13 cellular contexts compared by ENCODE assay signal in the genomic region with DNA sequence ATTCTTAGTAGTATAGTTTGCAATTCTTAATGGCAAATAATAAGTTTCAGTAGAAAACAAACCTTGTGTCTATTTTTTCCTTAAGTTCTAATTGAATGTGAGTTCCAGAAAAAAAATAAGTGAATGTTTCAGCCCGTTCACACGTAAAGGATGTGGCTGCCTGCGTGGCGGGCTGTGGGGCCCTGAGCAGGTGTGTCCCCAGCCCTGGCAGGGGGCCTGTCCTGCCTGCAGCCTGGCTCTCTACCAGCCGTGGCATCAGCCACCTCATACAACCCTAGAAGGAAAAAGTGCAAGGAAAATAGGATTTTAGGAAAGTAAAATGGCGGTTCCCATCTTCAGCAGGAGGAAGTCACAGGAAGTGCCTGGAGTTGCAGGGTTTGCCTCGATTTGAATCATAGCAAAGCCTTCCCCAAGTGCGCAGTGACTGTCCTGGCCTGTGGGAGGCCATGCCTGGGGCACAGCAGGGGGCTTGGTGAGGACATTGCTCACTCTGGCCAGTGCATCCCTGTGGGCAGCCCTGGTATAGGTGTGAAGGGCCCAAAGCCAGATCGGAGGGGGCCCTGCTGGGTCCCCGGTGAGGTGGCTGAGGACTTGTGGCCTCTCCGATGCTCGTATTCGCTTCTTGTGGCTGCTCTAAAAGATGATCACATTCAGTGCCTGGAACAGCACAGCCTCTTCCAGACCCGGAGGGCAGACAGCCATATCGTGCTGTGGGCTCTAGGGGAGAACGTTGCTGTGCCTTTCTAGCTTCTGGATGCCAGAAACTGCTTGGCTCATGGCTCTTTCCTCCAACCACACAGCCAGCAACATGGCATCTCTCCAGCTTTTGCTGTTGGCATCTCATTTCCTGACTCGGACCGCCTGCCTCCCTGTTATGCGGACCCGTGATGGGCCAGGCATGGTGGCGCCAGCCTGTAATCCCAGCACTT. TPM values are rescaled to one million over a fixed set of nuclear protein-coding genes. Genes with fewer than 3 reads are reported as not detected.
DNase-seq lines count a peak whose midpoint lies in the region; ATAC-seq, FAIRE-seq and TF ChIP-seq lines count a peak whose summit lies in the region.
"Had no signal": no experiment of that assay in that cellular context is flagged by ENCODE, and none has a peak within 500 bp of the region (broad histone marks: within the 10 kb centered on the region; RNA-seq: fewer than 3 reads in every experiment).

No MANE protein-coding gene starts in this region.

- intact Hi-C loops in activated naive CD4-positive, alpha-beta T cell treated with anti-CD3 and anti-CD28 coated beads for 36 hours (cut with micrococcal nuclease): no loop called here

- FAIRE-seq in RCC 7860 (lab: Jason Lieb, UNC): no peak
- FAIRE-seq: GM12892 had no signal

- H3K4me1 Mint-ChIP-seq in activated naive CD4-positive, alpha-beta T cell treated with anti-CD3 and anti-CD28 coated beads for 36 hours (ENCODE audit: low read depth): no peaks in the 10 kb centered on the region
- H3K4me1 Mint-ChIP-seq in endothelial cell (ENCODE audit: unreplicated experiment): no peaks in the 10 kb centered on the region

- CTCF ChIA-PET in activated naive CD4-positive, alpha-beta T cell treated with anti-CD3 and anti-CD28 coated beads for 36 hours (lab: Charles Lee): no interaction called here

- DNase-seq in activated naive CD4-positive, alpha-beta T cell treated with anti-CD3 and anti-CD28 coated beads, Interleukin-2, amount 50 U/mL, for 72 hours (ENCODE audit: low spot score in 2 of 2): no peak
- DNase-seq in activated naive CD4-positive, alpha-beta T cell treated with anti-CD3 and anti-CD28 coated beads for 36 hours: no peak
- DNase-seq in RCC 7860 (ENCODE audit: low spot score) (peak; percentile 4), endothelial cell (ENCODE audit: low spot score) (no peak), substantia nigra (lab: John Stamatoyannopoulos, UW) (peak in 16 of 49 donors; percentile 9 to 77 (median 26))
- DNase-seq: activated CD4-positive, alpha-beta T cell treated with anti-CD3 and anti-CD28 coated beads for 48 hours; islet precursor cell; NCI-H1436 treated with DMSO at 0.1 percent for 48 hours had no signal

- no peak overlapping the region for H3K4me3 Mint-ChIP-seq in activated naive CD4-positive, alpha-beta T cell treated with anti-CD3 and anti-CD28 coated beads for 36 hours
- H3K4me3 Mint-ChIP-seq in endothelial cell (ENCODE audit: unreplicated experiment): peak overlapping the region; percentile 80

- no peak for TF ChIP-seq CTCF in endothelial cell (IDR thresholded peaks at IDR 0.05; ENCODE audit: unreplicated experiment)

- no peaks in the 10 kb centered on the region for H3K27me3 Mint-ChIP-seq in activated naive CD4-positive, alpha-beta T cell treated with anti-CD3 and anti-CD28 coated beads for 36 hours (ENCODE audit: low read depth)
- H3K27me3 Mint-ChIP-seq in endothelial cell (ENCODE audit: unreplicated experiment): peaks cover 7% of the 10 kb centered on the region

- ATAC-seq in activated naive CD4-positive, alpha-beta T cell treated with anti-CD3 and anti-CD28 coated beads, Interleukin-2, amount 50 U/mL, for 72 hours: peak in 1 of 2 donors; percentile 35
- no peak for ATAC-seq in GM18909 (IDR thresholded peaks at IDR 0.05; ENCODE audit: poor library complexity, unreplicated experiment)
- ATAC-seq in HG03439 (IDR thresholded peaks at IDR 0.05; ENCODE audit: unreplicated experiment): no peak
- no peak for ATAC-seq in GM18519 (IDR thresholded peaks at IDR 0.05; ENCODE audit: low FRiP score, unreplicated experiment)

- H3K27ac ChIP-seq in substantia nigra (ENCODE audit: low read depth, low read length, poor library complexity, severe bottlenecking): peak overlapping the region; percentile 7
- H3K27ac ChIP-seq: parathyroid adenoma had no signal

- H3K36me3 Mint-ChIP-seq in activated naive CD4-positive, alpha-beta T cell treated with anti-CD3 and anti-CD28 coated beads, Interleukin-2, amount 50 U/mL, for 72 hours: peaks cover 2% of the 10 kb centered on the region in 2 donors
- peaks cover 11% of the 10 kb centered on the region for H3K36me3 Mint-ChIP-seq in activated naive CD4-positive, alpha-beta T cell treated with anti-CD3 and anti-CD28 coated beads for 36 hours (ENCODE audit: low read depth)
- peaks cover 23% of the 10 kb centered on the region for H3K36me3 Mint-ChIP-seq in endothelial cell (ENCODE audit: low read depth, unreplicated experiment)

- H3K27ac Mint-ChIP-seq in activated naive CD4-positive, alpha-beta T cell treated with anti-CD3 and anti-CD28 coated beads, Interleukin-2, amount 50 U/mL, for 72 hours: peak overlapping the region; percentile 8 to 65
- no peak overlapping the region for H3K27ac Mint-ChIP-seq in activated naive CD4-positive, alpha-beta T cell treated with anti-CD3 and anti-CD28 coated beads for 36 hours
- H3K27ac Mint-ChIP-seq in endothelial cell (ENCODE audit: unreplicated experiment): no peak overlapping the region

- no peaks in the 10 kb centered on the region for H3K9me3 Mint-ChIP-seq in activated naive CD4-positive, alpha-beta T cell treated with anti-CD3 and anti-CD28 coated beads, Interleukin-2, amount 50 U/mL, for 72 hours
- no peaks in the 10 kb centered on the region for H3K9me3 Mint-ChIP-seq in activated naive CD4-positive, alpha-beta T cell treated with anti-CD3 and anti-CD28 coated beads for 36 hours
- H3K9me3 Mint-ChIP-seq in endothelial cell (ENCODE audit: unreplicated experiment): no peaks in the 10 kb centered on the region

RNA-seq across cellular contexts. Expression of a gene that starts 12.6 kb away (rescaled TPM):
- total RNA-seq in activated naive CD4-positive, alpha-beta T cell treated with anti-CD3 and anti-CD28 coated beads, Interleukin-2, amount 50 U/mL, for 72 hours: 10 to 100 TPM; 85.5 to 92.9 TPM
- 10 to 100 TPM; 88.0 to 93.8 TPM for total RNA-seq in activated naive CD4-positive, alpha-beta T cell treated with anti-CD3 and anti-CD28 coated beads for 36 hours
- total RNA-seq in endothelial cell (ENCODE audit: unreplicated experiment): 42.3 TPM

RNA-seq across cellular contexts. Expression of a gene that starts 27.8 kb away (rescaled TPM):
- 10 to 100 TPM; 36.9 to 41.6 TPM for total RNA-seq in activated naive CD4-positive, alpha-beta T cell treated with anti-CD3 and anti-CD28 coated beads, Interleukin-2, amount 50 U/mL, for 72 hours
- total RNA-seq in activated naive CD4-positive, alpha-beta T cell treated with anti-CD3 and anti-CD28 coated beads for 36 hours: 10 to 100 TPM; 41.0 to 43.8 TPM
- total RNA-seq in endothelial cell (ENCODE audit: unreplicated experiment): 19.9 TPM

RNA-seq across cellular contexts. Expression of a gene that starts 36.6 kb away (rescaled TPM):
- 100 to 1,000 TPM; 103 to 107 TPM for total RNA-seq in activated naive CD4-positive, alpha-beta T cell treated with anti-CD3 and anti-CD28 coated beads, Interleukin-2, amount 50 U/mL, for 72 hours
- total RNA-seq in activated naive CD4-positive, alpha-beta T cell treated with anti-CD3 and anti-CD28 coated beads for 36 hours: 10 to 100 TPM; 71.5 to 82.5 TPM
- total RNA-seq in endothelial cell (ENCODE audit: unreplicated experiment): 124 TPM

RNA-seq across cellular contexts. Expression of a gene that starts 37.1 kb away (rescaled TPM):
- total RNA-seq in activated naive CD4-positive, alpha-beta T cell treated with anti-CD3 and anti-CD28 coated beads, Interleukin-2, amount 50 U/mL, for 72 hours: 10 to 100 TPM; 42.2 to 45.8 TPM
- total RNA-seq in activated naive CD4-positive, alpha-beta T cell treated with anti-CD3 and anti-CD28 coated beads for 36 hours: 10 to 100 TPM; 36.4 to 38.8 TPM
- total RNA-seq in endothelial cell (ENCODE audit: unreplicated experiment): 42.5 TPM

Comparison
In these comparisons a context has a peak if more than half of its experiments do, and no peak if none do; other contexts are left out.
1. H3K27ac Mint-ChIP-seq: peak in activated naive CD4-positive, alpha-beta T cell treated with anti-CD3 and anti-CD28 coated beads, Interleukin-2, amount 50 U/mL, for 72 hours (2 of 2); none in activated naive CD4-positive, alpha-beta T cell treated with anti-CD3 and anti-CD28 coated beads for 36 hours (single experiment) and endothelial cell (single experiment).